8 cellular contexts compared by ENCODE assay signal in the genomic region with DNA sequence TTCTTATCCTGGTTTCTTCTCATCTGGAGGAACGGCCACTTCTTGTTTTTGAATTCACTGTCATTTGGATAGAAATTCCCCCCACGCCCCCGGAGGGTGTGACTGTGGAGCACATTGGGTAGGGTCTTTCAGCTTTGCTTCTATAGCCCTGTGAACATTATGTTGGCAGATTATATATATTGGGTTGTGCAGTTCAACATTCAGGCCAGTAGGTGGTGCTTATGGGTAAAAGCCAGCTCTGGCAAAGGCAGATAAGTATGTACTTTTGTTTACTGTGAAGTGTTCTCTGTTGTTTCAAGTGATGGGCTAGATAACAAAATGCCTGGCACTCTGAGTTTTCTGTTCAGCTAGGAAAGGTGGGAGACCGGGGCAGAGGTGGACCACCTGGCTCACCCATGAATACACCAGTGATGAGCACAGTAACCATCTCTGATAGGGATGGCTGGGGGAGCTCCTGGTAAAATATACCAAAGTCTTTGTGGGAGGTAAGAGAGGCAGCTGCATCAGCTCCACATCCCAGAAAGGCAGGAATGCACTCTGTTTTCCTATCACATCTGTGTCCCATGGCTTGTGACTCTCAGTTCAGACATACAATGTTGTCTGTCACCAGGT.
DNase-seq lines count a peak whose midpoint lies in the region; ATAC-seq and TF ChIP-seq lines count a peak whose summit lies in the region.

No MANE protein-coding gene starts in this region.

- no peak for ATAC-seq in HCT116
- ATAC-seq in mucosa of descending colon, result peak; percentile 61
- no peak for ATAC-seq in HG03520 (IDR thresholded peaks at IDR 0.05; ENCODE audit: unreplicated experiment)
- ATAC-seq in CD8-positive, alpha-beta T cell, result no peak

- no peak overlapping the region for H3K27ac Mint-ChIP-seq in brain
- H3K27ac Mint-ChIP-seq in CD8-positive, alpha-beta T cell, result no peak overlapping the region

- no peaks in the 10 kb centered on the region for H3K27me3 ChIP-seq in HCT116 (ENCODE audit: insufficient read depth, low read length)
- no peaks in the 10 kb centered on the region for H3K27me3 ChIP-seq in CD8-positive, alpha-beta T cell (ENCODE audit: insufficient read depth, low read length)

- H3K4me1 ChIP-seq in HCT116 (ENCODE audit: control insufficient read depth in 1 of 2, insufficient read depth in 2 of 2, low read length in 2 of 2) (no peaks in the 10 kb centered on the region), mucosa of descending colon (ENCODE audit: low read depth) (no peaks in the 10 kb centered on the region)
- H3K4me1 ChIP-seq in CD8-positive, alpha-beta T cell (ENCODE audit: insufficient read depth, low read length), result no peaks in the 10 kb centered on the region

- H3K79me2 ChIP-seq in HCT116 (ENCODE audit: insufficient read depth, low read length), result no peaks in the 10 kb centered on the region

- BruUV-seq in HCT116 (replicated peaks; lab: Mats Ljungman, UMichigan), result no TSS peak

- H3K36me3 Mint-ChIP-seq in brain, result peaks cover 6% of the 10 kb centered on the region
- H3K36me3 Mint-ChIP-seq in CD8-positive, alpha-beta T cell, result no peaks in the 10 kb centered on the region

- H3K36me3 ChIP-seq in HCT116 (ENCODE audit: control insufficient read depth in 1 of 2, insufficient read depth in 2 of 2, low read length in 2 of 2), result no peaks in the 10 kb centered on the region
- no peaks in the 10 kb centered on the region for H3K36me3 ChIP-seq in mucosa of descending colon (ENCODE audit: low read depth)
- H3K36me3 ChIP-seq in CD8-positive, alpha-beta T cell (ENCODE audit: insufficient read depth, low read length), result no peaks in the 10 kb centered on the region

- TF ChIP-seq RAD21 in HCT116 (IDR thresholded peaks at IDR 0.05; ENCODE audit: low read depth), result peak; percentile 24; the same call in 1 of the 2 replicates

- peaks cover 3 to 9% of the 10 kb centered on the region in 2 experiments; a peak in 2 of 4 replicates for H3K9me3 ChIP-seq in HCT116 (ENCODE audit: control insufficient read depth in 1 of 2, insufficient read depth in 1 of 2, low read depth in 1 of 2, low read length in 2 of 2)
- H3K9me3 ChIP-seq in mucosa of descending colon, result peaks cover 9% of the 10 kb centered on the region
- no peaks in the 10 kb centered on the region for H3K9me3 ChIP-seq in CD8-positive, alpha-beta T cell (ENCODE audit: low read length)

- no peaks in the 10 kb centered on the region for H3K9me2 ChIP-seq in HCT116 (ENCODE audit: insufficient read depth)

- DNase-seq in NCI-H1417 (lab: John Stamatoyannopoulos, UW) (peak; percentile 3 to 32 (median 11)), NCI-H1417 treated with DMSO at 0.1 percent for 48 hours (lab: John Stamatoyannopoulos, UW) (no peak), HCT116 (ENCODE audit: low read depth, low spot score) (no peak), NCI-H2029 treated with DMSO at 0.1 percent for 48 hours (lab: John Stamatoyannopoulos, UW) (peak; percentile 5), mucosa of descending colon (peak in 1 of 3 donors; percentile 39)
- no peak for DNase-seq in CD8-positive, alpha-beta T cell

- TF ChIP-seq POLR2A in HCT116 (IDR thresholded peaks at IDR 0.05; ENCODE audit: borderline replicate concordance, extremely low read depth, insufficient read depth, insufficient read length), result no peak

- H3K9ac ChIP-seq in HCT116 (ENCODE audit: low read length), result no peak overlapping the region

- RAD21 ChIA-PET in HCT116 (lab: Charles Lee; ENCODE audit: low non-redundant PET in 1 of 2, low total read pairs in 2 of 2, uncharacterized antibody in 2 of 2, unreplicated experiment in 2 of 2), result no interaction called here

- intact Hi-C loops in HCT116 (cut with micrococcal nuclease), result loop anchor here (5.0 kb wide), 1 partner anchor 846 kb away; no protein-coding TSS in a partner anchor
- intact Hi-C loops in mucosa of descending colon (cut with DNase I, micrococcal nuclease), result no loop called here
- intact Hi-C loops in CD8-positive, alpha-beta T cell (cut with DNase I, micrococcal nuclease), result no loop called here

- POLR2A ChIA-PET in HCT116 (lab: Charles Lee), result no interaction called here
- POLR2A ChIA-PET in CD8-positive, alpha-beta T cell (lab: Charles Lee), result no interaction called here

- no peaks in the 10 kb centered on the region for H4K20me1 ChIP-seq in HCT116 (ENCODE audit: insufficient read depth)

- no peak overlapping the region for H3K4me3 Mint-ChIP-seq in brain
- no peak overlapping the region for H3K4me3 Mint-ChIP-seq in CD8-positive, alpha-beta T cell

- no peak overlapping the region for H3K4me3 ChIP-seq in HCT116 (replicated peaks in 1 of 2; ENCODE audit: low read depth in 1 of 2, low read length in 2 of 2)
- no peak overlapping the region for H3K4me3 ChIP-seq in mucosa of descending colon
- H3K4me3 ChIP-seq in CD8-positive, alpha-beta T cell (ENCODE audit: low read depth, low read length), result no peak overlapping the region

- H3K27me3 Mint-ChIP-seq in brain, result no peaks in the 10 kb centered on the region
- no peaks in the 10 kb centered on the region for H3K27me3 Mint-ChIP-seq in CD8-positive, alpha-beta T cell (ENCODE audit: low read depth)

- CTCF ChIA-PET in HCT116 (lab: Charles Lee), result no interaction called here
- CTCF ChIA-PET in CD8-positive, alpha-beta T cell (lab: Charles Lee), result no interaction called here

- peaks cover 11 to 31% (median 23%) of the 10 kb centered on the region in 5 experiments for H3K9me3 Mint-ChIP-seq in brain
- H3K9me3 Mint-ChIP-seq in CD8-positive, alpha-beta T cell, result peaks cover 11% of the 10 kb centered on the region

- H3K27ac ChIP-seq in HCT116 (ENCODE audit: low read depth, low read length), result no peak overlapping the region
- H3K27ac ChIP-seq in CD8-positive, alpha-beta T cell (ENCODE audit: low read depth, low read length), result no peak overlapping the region

- H3K4me1 Mint-ChIP-seq in brain, result no peaks in the 10 kb centered on the region
- no peaks in the 10 kb centered on the region for H3K4me1 Mint-ChIP-seq in CD8-positive, alpha-beta T cell (ENCODE audit: low read depth)

- TF ChIP-seq CTCF in HCT116 (IDR thresholded peaks at IDR 0.05 in 2 of 3, conservative IDR thresholded peaks at IDR 0.05 in 1 of 3; ENCODE audit: borderline replicate concordance in 1 of 3, insufficient read depth in 1 of 3, low read depth in 2 of 3, low read length in 2 of 3) (peak in 2 of 3 experiments; percentile 55 to 60; a peak in 4 of 6 replicates), brain (conservative IDR thresholded peaks at IDR 0.05) (peak; percentile 54 to 72), mucosa of descending colon (IDR thresholded peaks at IDR 0.05) (peak; percentile 22)
- TF ChIP-seq CTCF in CD8-positive, alpha-beta T cell (IDR thresholded peaks at IDR 0.05), result no peak

- H3K4me2 ChIP-seq in HCT116 (ENCODE audit: low read length), result no peak overlapping the region

- H2AFZ ChIP-seq in HCT116 (ENCODE audit: low read depth, low read length, poor library complexity, severe bottlenecking), result no peak overlapping the region

TF ChIP-seq in HCT116, 20 proteins besides CTCF, POLR2A, EP300 and RAD21:
- TF ChIP-seq CEBPB (IDR thresholded peaks at IDR 0.05; ENCODE audit: low read depth) (no peak), EGR1 (IDR thresholded peaks at IDR 0.05; ENCODE audit: low read depth) (no peak), YY1 (IDR thresholded peaks at IDR 0.05; ENCODE audit: extremely low read depth, insufficient replicate concordance, low read depth, low read length) (no peak), SIN3A (IDR thresholded peaks at IDR 0.05; ENCODE audit: low read depth) (no peak), TCF7L2 (IDR thresholded peaks at IDR 0.05; ENCODE audit: borderline replicate concordance, extremely low read depth, insufficient read depth, insufficient read length) (no peak), CBX3 (IDR thresholded peaks at IDR 0.05; ENCODE audit: low read depth) (no peak), FOSL1 (IDR thresholded peaks at IDR 0.05; ENCODE audit: low read depth) (no peak), ZNF274 (IDR thresholded peaks at IDR 0.05; ENCODE audit: low read depth, low read length) (no peak)
- TF ChIP-seq, protein P1, sequence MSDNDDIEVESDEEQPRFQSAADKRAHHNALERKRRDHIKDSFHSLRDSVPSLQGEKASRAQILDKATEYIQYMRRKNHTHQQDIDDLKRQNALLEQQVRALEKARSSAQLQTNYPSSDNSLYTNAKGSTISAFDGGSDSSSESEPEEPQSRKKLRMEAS (IDR thresholded peaks at IDR 0.05), result no peak
- TF ChIP-seq, protein P2, sequence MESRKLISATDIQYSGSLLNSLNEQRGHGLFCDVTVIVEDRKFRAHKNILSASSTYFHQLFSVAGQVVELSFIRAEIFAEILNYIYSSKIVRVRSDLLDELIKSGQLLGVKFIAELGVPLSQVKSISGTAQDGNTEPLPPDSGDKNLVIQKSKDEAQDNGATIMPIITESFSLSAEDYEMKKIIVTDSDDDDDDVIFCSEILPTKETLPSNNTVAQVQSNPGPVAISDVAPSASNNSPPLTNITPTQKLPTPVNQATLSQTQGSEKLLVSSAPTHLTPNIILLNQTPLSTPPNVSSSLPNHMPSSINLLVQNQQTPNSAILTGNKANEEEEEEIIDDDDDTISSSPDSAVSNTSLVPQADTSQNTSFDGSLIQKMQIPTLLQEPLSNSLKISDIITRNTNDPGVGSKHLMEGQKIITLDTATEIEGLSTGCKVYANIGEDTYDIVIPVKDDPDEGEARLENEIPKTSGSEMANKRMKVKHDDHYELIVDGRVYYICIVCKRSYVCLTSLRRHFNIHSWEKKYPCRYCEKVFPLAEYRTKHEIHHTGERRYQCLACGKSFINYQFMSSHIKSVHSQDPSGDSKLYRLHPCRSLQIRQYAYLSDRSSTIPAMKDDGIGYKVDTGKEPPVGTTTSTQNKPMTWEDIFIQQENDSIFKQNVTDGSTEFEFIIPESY (IDR thresholded peaks at IDR 0.05; ENCODE audit: extremely low read depth, insufficient replicate concordance, low read length), result no peak
TF ChIP-seq in HCT116: peak in this region for 0.

Comparison
In these comparisons a context has a peak if more than half of its experiments do, and no peak if none do; other contexts are left out.
1. DNase-seq: peak in NCI-H1417 (3 of 3) and NCI-H2029 treated with DMSO at 0.1 percent for 48 hours (single experiment); none in NCI-H1417 treated with DMSO at 0.1 percent for 48 hours (single experiment), HCT116 (single experiment) and CD8-positive, alpha-beta T cell (0 of 7).